ENCODE assay signal across 8 cellular contexts in genomic region chr4:184453402-184454160, GRCh38. TPM values are rescaled to one million over a fixed set of nuclear protein-coding genes. Genes with fewer than 3 reads are reported as not detected.
A peak's percentile ranks its signal among the peaks of the same experiment; 100 is the strongest.
DNase-seq lines count a peak whose midpoint lies in the region; ATAC-seq and TF ChIP-seq lines count a peak whose summit lies in the region.

No MANE protein-coding gene starts in this region.

- H3K4me3 Mint-ChIP-seq in CD14-positive monocyte = peak overlapping the region; percentile 45 to 65
- H3K4me3 Mint-ChIP-seq in T-cell = peak overlapping the region; percentile 34 to 61 (median 59)
- peak overlapping the region; percentile 70 for H3K4me3 Mint-ChIP-seq in memory B cell

- H3K36me3 Mint-ChIP-seq in CD14-positive monocyte (peaks cover 45 to 46% of the 10 kb centered on the region in 2 donors), T-cell (peaks cover 29% of the 10 kb centered on the region), memory B cell (peaks cover 6% of the 10 kb centered on the region)

- TF ChIP-seq CTCF in CD14-positive monocyte (IDR thresholded peaks at IDR 0.05) (no peak), upper lobe of right lung (IDR thresholded peaks at IDR 0.05) (no peak)

- no peaks in the 10 kb centered on the region for H3K36me3 ChIP-seq in upper lobe of right lung

- H3K4me3 ChIP-seq in upper lobe of right lung = no peak overlapping the region

- intact Hi-C loops in CD14-positive monocyte (cut with micrococcal nuclease) (no loop called here), upper lobe of right lung (cut with DNase I) (no loop called here)

- peaks cover 0 to 2% (median 0%) of the 10 kb centered on the region in 3 donors for H3K27me3 Mint-ChIP-seq in CD14-positive monocyte (ENCODE audit: low read depth in 3 of 3)
- H3K27me3 Mint-ChIP-seq in T-cell = no peaks in the 10 kb centered on the region
- no peaks in the 10 kb centered on the region for H3K27me3 Mint-ChIP-seq in memory B cell

- CTCF ChIA-PET in T-cell (lab: Charles Lee) = interaction anchor here (0.5 to 1.4 kb wide), 8 partner anchors 12 to 189 kb away, joined by 3 to 7 read pairs (median 4); partner anchors contain the start of gene IRF2 (in 1 of the 2)

- peak overlapping the region; percentile 73 for H3K27ac ChIP-seq in upper lobe of right lung

- H3K27me3 ChIP-seq in upper lobe of right lung = no peaks in the 10 kb centered on the region

- H3K27ac Mint-ChIP-seq in CD14-positive monocyte = peak overlapping the region; percentile 85 to 98 (median 92)
- H3K27ac Mint-ChIP-seq in T-cell = peak overlapping the region; percentile 85 to 87
- peak overlapping the region; percentile 85 for H3K27ac Mint-ChIP-seq in memory B cell

- H3K4me1 Mint-ChIP-seq in CD14-positive monocyte (peaks cover 78% of the 10 kb centered on the region), T-cell (peaks cover 84 to 90% (median 89%) of the 10 kb centered on the region in 3 donors), memory B cell (peaks cover 69% of the 10 kb centered on the region)

- DNase-seq in CD14-positive monocyte (ENCODE audit: low spot score) (peak; percentile 75), T-cell (peak; percentile 11 to 78 (median 45)), cerebellar cortex (ENCODE audit: low spot score) (peak; percentile 28), memory B cell (ENCODE audit: low spot score in 2 of 2) (peak in 1 of 2 donors; percentile 18), upper lobe of right lung (no peak), NCI-H2107 treated with DMSO at 0.1 percent for 48 hours (lab: John Stamatoyannopoulos, UW; ENCODE audit: unreplicated experiment) (no peak)

- H3K9me3 ChIP-seq in upper lobe of right lung = no peaks in the 10 kb centered on the region

- POLR2A ChIA-PET in T-cell (lab: Charles Lee) = no interaction called here

- peaks cover 56% of the 10 kb centered on the region for H3K4me1 ChIP-seq in upper lobe of right lung

- H3K9me3 Mint-ChIP-seq in CD14-positive monocyte (peaks cover 0 to 2% (median 0%) of the 10 kb centered on the region in 7 donors), T-cell (no peaks in the 10 kb centered on the region), memory B cell (no peaks in the 10 kb centered on the region)

- ATAC-seq in GM19395 (IDR thresholded peaks at IDR 0.05; ENCODE audit: unreplicated experiment) (peak; percentile 69), HG03354 (IDR thresholded peaks at IDR 0.05; ENCODE audit: poor library complexity, severe bottlenecking, unreplicated experiment) (peak; percentile 63), T-cell (replicated peaks in 1 of 4) (peak; percentile 95 to 99 (median 97)), memory B cell (ENCODE audit: low read depth) (peak; percentile 77), upper lobe of right lung (peak; percentile 93)

RNA-seq across cellular contexts. Expression of gene IRF2, which starts 20.8 kb away (rescaled TPM):
- polyA plus RNA-seq in CD14-positive monocyte = 10 to 100 TPM; 51.3 to 76.8 TPM
- total RNA-seq in T-cell (10 to 100 TPM; 45.5 to 73.4 (median 59.1) TPM), upper lobe of right lung (44.0 TPM)

Comparison
In these comparisons a context has a peak if more than half of its experiments do, and no peak if none do; other contexts are left out.
1. DNase-seq: peak in CD14-positive monocyte (single experiment), T-cell (34 of 34) and cerebellar cortex (single experiment); none in upper lobe of right lung (single experiment) and NCI-H2107 treated with DMSO at 0.1 percent for 48 hours (single experiment).
2. Peak in every context shown above with its lines, with median percentiles within 50 percentile points of each other: H3K27ac Mint-ChIP-seq, H3K4me3 Mint-ChIP-seq and ATAC-seq.